ENCODE assay signal across 1 cellular context in genomic region chr1:226626577-226626956, GRCh38.
TF ChIP-seq lines count a peak whose summit lies in the region.

No MANE protein-coding gene starts in this region.

TF ChIP-seq in HEK293, 187 proteins besides CTCF, POLR2A, EP300 and RAD21 (continued from another document and continues in another):
- TF ChIP-seq ZNF692 (tag by site-specific recombination; IDR thresholded peaks at IDR 0.05) (peak; percentile 53; the same call in 1 of the 2 replicates), ZNF157 (tag by site-specific recombination; IDR thresholded peaks at IDR 0.05) (no peak), ZNF138 (tag by site-specific recombination; IDR thresholded peaks at IDR 0.05; ENCODE audit: borderline replicate concordance) (no peak), ZNF530 (tag by site-specific recombination; IDR thresholded peaks at IDR 0.05; ENCODE audit: low read depth) (no peak), ZNF132 (tag by site-specific recombination; IDR thresholded peaks at IDR 0.05; ENCODE audit: borderline replicate concordance) (no peak), ZNF626 (tag by site-specific recombination; IDR thresholded peaks at IDR 0.05) (no peak), ZBTB49 (tag by site-specific recombination; IDR thresholded peaks at IDR 0.05; ENCODE audit: low read depth) (no peak), ZNF449 (tag by site-specific recombination; IDR thresholded peaks at IDR 0.05) (peak; percentile 34; the same call in 1 of the 2 replicates), ZNF426 (tag by site-specific recombination; IDR thresholded peaks at IDR 0.05) (no peak), ZNF324 (tag by site-specific recombination; IDR thresholded peaks at IDR 0.05) (no peak; the same call in 1 of the 2 replicates), KLF17 (tag by site-specific recombination; IDR thresholded peaks at IDR 0.05) (0 out of 2 replicates have a peak, but pooled peaks have one; percentile 42), ZFHX2 (tag by site-specific recombination; conservative IDR thresholded peaks at IDR 0.05) (peak; percentile 68), BCL6B (tag by site-specific recombination; IDR thresholded peaks at IDR 0.05) (no peak), WT1 (tag by site-specific recombination; IDR thresholded peaks at IDR 0.05) (no peak), TSHZ1 (tag by site-specific recombination; IDR thresholded peaks at IDR 0.05; ENCODE audit: borderline replicate concordance) (no peak), ZNF175 (tag by site-specific recombination; IDR thresholded peaks at IDR 0.05) (no peak), ZNF24 (tag by site-specific recombination; IDR thresholded peaks at IDR 0.05) (no peak), ZNF280C (tag by site-specific recombination; IDR thresholded peaks at IDR 0.05) (no peak), ZNF221 (tag by site-specific recombination; IDR thresholded peaks at IDR 0.05; ENCODE audit: borderline replicate concordance) (no peak), HOXA7 (CRISPR knock-in tag; IDR thresholded peaks at IDR 0.05; ENCODE audit: borderline replicate concordance) (no peak), ZNF248 (tag by site-specific recombination; IDR thresholded peaks at IDR 0.05) (no peak), ZNF416 (tag by site-specific recombination; IDR thresholded peaks at IDR 0.05) (no peak), TCF7L2 (IDR thresholded peaks at IDR 0.05; ENCODE audit: borderline replicate concordance, low read depth, low read length) (peak; percentile 99), ZBTB8A (tag by site-specific recombination; IDR thresholded peaks at IDR 0.05) (peak; percentile 70), KLF16 (tag by site-specific recombination; IDR thresholded peaks at IDR 0.05) (no peak), GFI1B (tag by site-specific recombination; IDR thresholded peaks at IDR 0.05) (no peak), ZNF621 (tag by site-specific recombination; IDR thresholded peaks at IDR 0.05) (no peak), AEBP2 (tag by site-specific recombination; IDR thresholded peaks at IDR 0.05; ENCODE audit: borderline replicate concordance) (no peak), ZNF354C (tag by site-specific recombination; IDR thresholded peaks at IDR 0.05; ENCODE audit: borderline replicate concordance, low read depth) (no peak), ZNF596 (tag by site-specific recombination; IDR thresholded peaks at IDR 0.05) (no peak), PBX3 (CRISPR knock-in tag; IDR thresholded peaks at IDR 0.05) (no peak), ZNF266 (tag by site-specific recombination; IDR thresholded peaks at IDR 0.05; ENCODE audit: low read depth) (no peak), ZNF76 (tag by site-specific recombination; IDR thresholded peaks at IDR 0.05; ENCODE audit: borderline replicate concordance, low read depth) (no peak; the same call in 1 of the 2 replicates), SALL2 (tag by site-specific recombination; IDR thresholded peaks at IDR 0.05; ENCODE audit: borderline replicate concordance) (no peak), ZNF121 (tag by site-specific recombination; IDR thresholded peaks at IDR 0.05) (no peak), KLF7 (tag by site-specific recombination; IDR thresholded peaks at IDR 0.05; ENCODE audit: borderline replicate concordance) (no peak), KLF10 (tag by site-specific recombination; IDR thresholded peaks at IDR 0.05) (no peak)
